ENCODE assay signal across 13 cellular contexts in genomic region chr1:33363470-33363861, GRCh38. TPM values are rescaled to one million over a fixed set of nuclear protein-coding genes. Genes with fewer than 3 reads are reported as not detected.
DNase-seq lines count a peak whose midpoint lies in the region; ATAC-seq, FAIRE-seq and TF ChIP-seq lines count a peak whose summit lies in the region.
"Had no signal": no experiment of that assay in that cellular context is flagged by ENCODE, and none has a peak within 500 bp of the region (broad histone marks: within the 10 kb centered on the region; RNA-seq: fewer than 3 reads in every experiment).

No MANE protein-coding gene starts in this region.

- H3K9me3 ChIP-seq in HepG2 (ENCODE audit: low read length) (no peaks in the 10 kb centered on the region), right lobe of liver (no peaks in the 10 kb centered on the region), pancreas (no peaks in the 10 kb centered on the region), vagina (no peaks in the 10 kb centered on the region), HAP-1 (no peaks in the 10 kb centered on the region)
- no peaks in the 10 kb centered on the region for H3K9me3 ChIP-seq in CD8-positive, alpha-beta T cell (ENCODE audit: low read length)

- intact Hi-C loops in HepG2 (cut with micrococcal nuclease; ENCODE audit: unreplicated experiment) (loop anchor here (10.0 kb wide), 1 partner anchor 249 kb away; no protein-coding TSS in a partner anchor), right lobe of liver (cut with DNase I) (no loop called here), pancreas (cut with DNase I) (no loop called here), vagina (cut with DNase I) (loop anchor here (10.0 kb wide), 1 partner anchor 101 kb away; no protein-coding TSS in a partner anchor)
- intact Hi-C loops in CD8-positive, alpha-beta T cell (cut with DNase I, micrococcal nuclease), result no loop called here

- no peaks in the 10 kb centered on the region for H3K79me2 ChIP-seq in HepG2 (ENCODE audit: insufficient read depth, low read length)

- no peaks in the 10 kb centered on the region for H3K27me3 Mint-ChIP-seq in CD8-positive, alpha-beta T cell (ENCODE audit: low read depth)

- CTCF ChIA-PET in HepG2 (lab: Yijun Ruan, JAX; ENCODE audit: low intra/inter-chr PET ratio, low total read pairs), result no interaction called here
- CTCF ChIA-PET in CD8-positive, alpha-beta T cell (lab: Charles Lee), result interaction anchor here (1.0 to 7.5 kb wide), 3 partner anchors 65 to 68 kb away, joined by 3 to 127 read pairs (median 18); no protein-coding TSS in a partner anchor

- peaks cover 0 to 8% of the 10 kb centered on the region in 2 experiments; a peak in 2 of 5 replicates for H3K27me3 ChIP-seq in HepG2 (ENCODE audit: control insufficient read depth in 1 of 2, insufficient read depth in 2 of 2, low read length in 2 of 2)
- H3K27me3 ChIP-seq in right lobe of liver, result no peaks in the 10 kb centered on the region
- no peaks in the 10 kb centered on the region for H3K27me3 ChIP-seq in pancreas
- H3K27me3 ChIP-seq in vagina, result no peaks in the 10 kb centered on the region
- H3K27me3 ChIP-seq in HAP-1 (ENCODE audit: low read depth), result no peaks in the 10 kb centered on the region
- no peaks in the 10 kb centered on the region for H3K27me3 ChIP-seq in CD8-positive, alpha-beta T cell (ENCODE audit: insufficient read depth, low read length)

- TF ChIP-seq CTCF in HepG2 (CRISPR knock-in tag; IDR thresholded peaks at IDR 0.05), result no peak
- TF ChIP-seq CTCF in right lobe of liver (IDR thresholded peaks at IDR 0.05), result no peak
- no peak for TF ChIP-seq CTCF in pancreas (IDR thresholded peaks at IDR 0.05)
- no peak for TF ChIP-seq CTCF in vagina (IDR thresholded peaks at IDR 0.05)
- no peak for TF ChIP-seq CTCF in CD8-positive, alpha-beta T cell (IDR thresholded peaks at IDR 0.05)

- no peaks in the 10 kb centered on the region for H3K9me3 Mint-ChIP-seq in CD8-positive, alpha-beta T cell
- H3K9me3 Mint-ChIP-seq: CD4-positive, CD25-positive, alpha-beta regulatory T cell had no signal

- no peak for DNase-seq in HepG2 (ENCODE audit: low spot score)
- no peak for DNase-seq in right lobe of liver
- peak; percentile 92 for DNase-seq in globus pallidus (ENCODE audit: low spot score)
- DNase-seq in pancreas, result no peak
- DNase-seq in vagina (ENCODE audit: extremely low spot score in 2 of 2), result no peak
- DNase-seq in HAP-1 (ENCODE audit: low spot score in 2 of 2), result no peak
- DNase-seq in CD8-positive, alpha-beta T cell, result no peak
- DNase-seq: activated CD8-positive, alpha-beta memory T cell treated with anti-CD3 and anti-CD28 coated beads, Interleukin-2, amount 50 U/mL, for 48 hours; CD4-positive, CD25-positive, alpha-beta regulatory T cell; central memory CD4-positive, alpha-beta T cell had no signal

- TF ChIP-seq EP300 in HepG2 (IDR thresholded peaks at IDR 0.05; ENCODE audit: low read depth in 2 of 2, low read length in 2 of 2) (no peak), HepG2 (CRISPR knock-in tag; IDR thresholded peaks at IDR 0.05; ENCODE audit: borderline replicate concordance) (no peak)

- H3K27ac ChIP-seq in HepG2 (ENCODE audit: extremely low read length, insufficient read depth, low read length), result no peak overlapping the region
- no peak overlapping the region for H3K27ac ChIP-seq in right lobe of liver
- H3K27ac ChIP-seq in pancreas, result peak overlapping the region; percentile 46 to 75 (median 60)
- H3K27ac ChIP-seq in vagina, result peak overlapping the region; percentile 71
- H3K27ac ChIP-seq in CD8-positive, alpha-beta T cell (ENCODE audit: low read depth, low read length), result no peak overlapping the region

- no peak overlapping the region for H2AFZ ChIP-seq in HepG2 (ENCODE audit: low read length)

- TF ChIP-seq POLR2A in HepG2 (IDR thresholded peaks at IDR 0.05; ENCODE audit: insufficient read depth in 1 of 2, low read depth in 2 of 2, low read length in 2 of 2) (no peak), right lobe of liver (IDR thresholded peaks at IDR 0.05) (no peak), vagina (IDR thresholded peaks at IDR 0.05) (no peak)

- WGBS in HepG2 (ENCODE audit: low lambda C conversion rate), result 16% methylated on average over 5 of the region's 5 CpGs
- 45% methylated on average over 2 of the region's 5 CpGs for WGBS in right lobe of liver (ENCODE audit: insufficient coverage, low coverage, low lambda C conversion rate, missing lambda C conversion rate)
- WGBS in pancreas, 2 donors, result 64 to 73% methylated on average over 5 of the region's 5 CpGs

- peak overlapping the region in 1 of 3 experiments; percentile 39; a peak in 1 of 6 replicates for H3K4me3 ChIP-seq in HepG2 (replicated peaks in 1 of 3; ENCODE audit: insufficient read depth in 1 of 3, low read depth in 2 of 3, low read length in 3 of 3)
- no peak overlapping the region for H3K4me3 ChIP-seq in right lobe of liver
- no peak overlapping the region for H3K4me3 ChIP-seq in pancreas
- H3K4me3 ChIP-seq in vagina, result no peak overlapping the region
- H3K4me3 ChIP-seq in HAP-1, result no peak overlapping the region
- no peak overlapping the region for H3K4me3 ChIP-seq in CD8-positive, alpha-beta T cell (ENCODE audit: low read depth, low read length)

- no peaks in the 10 kb centered on the region for H3K36me3 Mint-ChIP-seq in CD8-positive, alpha-beta T cell
- H3K36me3 Mint-ChIP-seq: CD4-positive, CD25-positive, alpha-beta regulatory T cell had no signal

- in situ Hi-C loops in HepG2 (cut with HindIII; ENCODE audit: extremely low pct_ligation_motif_present, low pct_unique_long_range_greater_than_20kb) (no loop called here), HAP-1 (cut with MboI; ENCODE audit: low sequenced_read_pairs) (no loop called here)

- H3K4me3 Mint-ChIP-seq in CD8-positive, alpha-beta T cell, result no peak overlapping the region
- H3K4me3 Mint-ChIP-seq: CD4-positive, CD25-positive, alpha-beta regulatory T cell had no signal

- H3K36me3 ChIP-seq in HepG2 (replicated peaks in 1 of 2; ENCODE audit: control insufficient read depth in 1 of 2, insufficient read depth in 2 of 2, low read length in 2 of 2) (no peaks in the 10 kb centered on the region), right lobe of liver (no peaks in the 10 kb centered on the region), pancreas (no peaks in the 10 kb centered on the region), vagina (no peaks in the 10 kb centered on the region), HAP-1 (replicated peaks) (no peaks in the 10 kb centered on the region)
- H3K36me3 ChIP-seq in CD8-positive, alpha-beta T cell (ENCODE audit: insufficient read depth, low read length), result no peaks in the 10 kb centered on the region

- no TSS peak for BruUV-seq in HepG2 (replicated peaks; lab: Mats Ljungman, UMichigan)

- no peak for ATAC-seq in HepG2
- no peak for ATAC-seq in right lobe of liver
- ATAC-seq in pancreas, result no peak
- no peak for ATAC-seq in GM18870 (IDR thresholded peaks at IDR 0.05; ENCODE audit: unreplicated experiment)
- no peak for ATAC-seq in CD8-positive, alpha-beta T cell

- FAIRE-seq in HepG2 (lab: Jason Lieb, UNC) (no peak), pancreas (lab: Jason Lieb, UNC) (no peak)
- FAIRE-seq: frontal cortex had no signal

- H3K4me1 Mint-ChIP-seq in CD8-positive, alpha-beta T cell (ENCODE audit: low read depth), result peaks cover 1% of the 10 kb centered on the region

- H3K4me2 ChIP-seq in HepG2 (ENCODE audit: low read depth, low read length), result peak overlapping the region; percentile 56; the same call in 1 of the 2 replicates

- no peak for TF ChIP-seq RAD21 in HepG2 (CRISPR knock-in tag; IDR thresholded peaks at IDR 0.05)

- no peak overlapping the region for H3K27ac Mint-ChIP-seq in CD8-positive, alpha-beta T cell
- H3K27ac Mint-ChIP-seq: CD4-positive, CD25-positive, alpha-beta regulatory T cell had no signal

- peaks cover 3% of the 10 kb centered on the region; the same call in 1 of the 2 replicates for H4K20me1 ChIP-seq in HepG2 (ENCODE audit: insufficient read depth, low read length)

- H3K9ac ChIP-seq in HepG2 (ENCODE audit: insufficient read depth, low read depth, low read length), result no peak overlapping the region

- peaks cover 52% of the 10 kb centered on the region for H3K4me1 ChIP-seq in HepG2 (ENCODE audit: insufficient read depth, low read length)
- peaks cover 0 to 4% (median 0%) of the 10 kb centered on the region in 4 donors for H3K4me1 ChIP-seq in right lobe of liver
- H3K4me1 ChIP-seq in pancreas, result peaks cover 15 to 19% (median 16%) of the 10 kb centered on the region in 3 donors
- H3K4me1 ChIP-seq in vagina, result peaks cover 50% of the 10 kb centered on the region
- H3K4me1 ChIP-seq in HAP-1, result peaks cover 13% of the 10 kb centered on the region
- no peaks in the 10 kb centered on the region for H3K4me1 ChIP-seq in CD8-positive, alpha-beta T cell (ENCODE audit: insufficient read depth, low read length)

- POLR2A ChIA-PET in HepG2 (lab: Yijun Ruan, JAX), result interaction anchor here (0.7 to 2.0 kb wide), 6 partner anchors 11 to 108 kb away, joined by 3 to 15 read pairs (median 3); no protein-coding TSS in a partner anchor
- POLR2A ChIA-PET in CD8-positive, alpha-beta T cell (lab: Charles Lee), result no interaction called here

TF ChIP-seq in HepG2, 621 proteins besides CTCF, POLR2A, EP300 and RAD21 (continues in another document):
- TF ChIP-seq XRCC5 (optimal IDR thresholded peaks at IDR 0.05; ENCODE audit: low read length), result no peak

RNA-seq across cellular contexts. Expression of gene A3GALT2, which starts 42.6 kb away (rescaled TPM):
- not detected in 2 replicates for total RNA-seq in HepG2 (2016; rRNA removed; fragmentation: Illumina TruSeq; extraction: Trizol)
- total RNA-seq in HepG2 (2016; cell fraction: cytosol; rRNA removed; fragmentation: Illumina TruSeq; extraction: Trizol; ENCODE audit: low read depth), result not detected in 2 replicates
- total RNA-seq in HepG2 (2016; cell fraction: insoluble cytoplasmic fraction; rRNA removed; fragmentation: Illumina TruSeq; extraction: Trizol), result not detected in 2 replicates
- total RNA-seq in HepG2 (2016; cell fraction: membrane; rRNA removed; fragmentation: Illumina TruSeq; extraction: Trizol), result not detected in 2 replicates
- total RNA-seq in HepG2 (2016; cell fraction: nucleus; rRNA removed; fragmentation: Illumina TruSeq; extraction: Trizol), result not detected in 2 replicates
- not detected in 2 replicates for polyA plus RNA-seq in HepG2 (2011; rRNA removed)
- not detected in 2 replicates for polyA plus RNA-seq in HepG2 (2011; cell fraction: cytosol; rRNA removed)
- polyA plus RNA-seq in HepG2 (2011; cell fraction: nucleus; rRNA removed), result not detected in 2 replicates
- polyA plus RNA-seq in HepG2 (2012), result not detected in 2 replicates
- polyA plus RNA-seq in HepG2 (2016; cell fraction: cytosol; fragmentation: Illumina TruSeq; extraction: Trizol; ENCODE audit: low read depth), result not detected in 2 replicates
- not detected in 2 replicates for polyA plus RNA-seq in HepG2 (2016; cell fraction: insoluble cytoplasmic fraction; fragmentation: Illumina TruSeq; extraction: Trizol; ENCODE audit: low read depth)
- polyA plus RNA-seq in HepG2 (2016; cell fraction: membrane; fragmentation: Illumina TruSeq; extraction: Trizol; ENCODE audit: low read depth), result not detected in 2 replicates
- polyA plus RNA-seq in HepG2 (2016; cell fraction: nucleus; fragmentation: Illumina TruSeq; extraction: Trizol; ENCODE audit: insufficient read depth, low read depth), result not detected in 2 replicates
- polyA minus RNA-seq in HepG2 (2011; rRNA and poly(A)+ RNA removed; ENCODE audit: low replicate concordance), result not detected in 2 replicates
- not detected in 2 replicates for polyA minus RNA-seq in HepG2 (2011; cell fraction: cytosol; rRNA and poly(A)+ RNA removed)
- not detected in 2 replicates for polyA minus RNA-seq in HepG2 (2011; cell fraction: nucleus; rRNA and poly(A)+ RNA removed)
- not detected for total RNA-seq in right lobe of liver
- total RNA-seq in pancreas, result not detected
- under 1 TPM in 1 of 2 donors, not detected in 1; 0.07 TPM for polyA plus RNA-seq in pancreas
- total RNA-seq in vagina, result not detected
- total RNA-seq in CD8-positive, alpha-beta T cell, result not detected
- total RNA-seq: CD4-positive, CD25-positive, alpha-beta regulatory T cell; frontal cortex; T-helper 2 cell treated with Interferon-gamma antibody and Interleukin-4, amounts not matched to agents 100 ng/mL and 5 ng/mL, for 36 hours had no signal
- polyA plus RNA-seq: CD4-positive, CD25-positive, alpha-beta regulatory T cell had no signal

Comparison
In these comparisons a context has a peak if more than half of its experiments do, and no peak if none do; other contexts are left out.
1. intact Hi-C loops: an anchor here in HepG2 (10.0 kb wide) and vagina (10.0 kb wide); none called in right lobe of liver, pancreas and CD8-positive, alpha-beta T cell.
2. H3K27ac ChIP-seq: peak in pancreas (4 of 4) and vagina (single experiment); none in HepG2 (single experiment), right lobe of liver (0 of 3) and CD8-positive, alpha-beta T cell (single experiment).